14 cellular contexts compared by ENCODE assay signal in genomic region chr2:3418766-3419165, GRCh38.
"Had no signal": no experiment of that assay in that cellular context is flagged by ENCODE, and none has a peak within 500 bp of the region (broad histone marks: within the 10 kb centered on the region; RNA-seq: fewer than 3 reads in every experiment).

No MANE protein-coding gene starts in this region.

- DNase-seq: activated CD4-positive, alpha-beta T cell treated with anti-CD3 and anti-CD28 coated beads, Interleukin-2, amount 50 U/mL, for 4 hours; activated naive CD4-positive, alpha-beta T cell treated with anti-CD3 and anti-CD28 coated beads, Interleukin-2, amount 10 ng/mL, durations not matched to agents 7 days and 5 days; effector CD4-positive, alpha-beta T cell; mesendoderm; naive thymus-derived CD8-positive, alpha-beta T cell; occipital lobe; stimulated activated CD4-positive, alpha-beta T cell treated with anti-CD3 and anti-CD28 coated beads, Interleukin-1b, Interleukin-23, amount 100 ng/mL, for 48 hours; stimulated activated CD8-positive, alpha-beta memory T cell treated with anti-CD3 and anti-CD28 coated beads, Interleukin-4, amount 100 ng/mL, for 48 hours; stimulated activated naive CD8-positive, alpha-beta T cell treated with anti-CD3 and anti-CD28 coated beads, Interleukin-15, Interleukin-2, amounts not matched to agents 100 U/mL and 50 U/mL, for 24 hours; SW 1271; uterus had no signal

- H3K9me3 ChIP-seq: ascending aorta, breast epithelium, tibial nerve, uterus had no signal

- H3K27me3 ChIP-seq: ascending aorta, breast epithelium, tibial nerve, uterus had no signal

- H3K27me3 Mint-ChIP-seq: activated naive CD4-positive, alpha-beta T cell treated with anti-CD3 and anti-CD28 coated beads, Interleukin-2, amount 10 ng/mL, durations not matched to agents 7 days and 5 days; naive thymus-derived CD8-positive, alpha-beta T cell had no signal

- ATAC-seq: naive thymus-derived CD8-positive, alpha-beta T cell; stimulated activated naive CD8-positive, alpha-beta T cell treated with anti-CD3 and anti-CD28 coated beads, Interleukin-15, Interleukin-2, amounts not matched to agents 100 U/mL and 50 U/mL, for 24 hours had no signal

- H3K36me3 ChIP-seq: uterus had no signal

- H3K4me1 Mint-ChIP-seq: activated naive CD4-positive, alpha-beta T cell treated with anti-CD3 and anti-CD28 coated beads, Interleukin-2, amount 10 ng/mL, durations not matched to agents 7 days and 5 days had no signal

- H3K4me3 Mint-ChIP-seq: activated naive CD4-positive, alpha-beta T cell treated with anti-CD3 and anti-CD28 coated beads, Interleukin-2, amount 10 ng/mL, durations not matched to agents 7 days and 5 days had no signal

- H3K27ac Mint-ChIP-seq: activated naive CD4-positive, alpha-beta T cell treated with anti-CD3 and anti-CD28 coated beads, Interleukin-2, amount 10 ng/mL, durations not matched to agents 7 days and 5 days had no signal

- H3K4me3 ChIP-seq: ascending aorta, breast epithelium, tibial nerve, uterus had no signal

- H3K9me3 Mint-ChIP-seq: activated naive CD4-positive, alpha-beta T cell treated with anti-CD3 and anti-CD28 coated beads, Interleukin-2, amount 10 ng/mL, durations not matched to agents 7 days and 5 days; naive thymus-derived CD8-positive, alpha-beta T cell had no signal
